In the genomic region with DNA sequence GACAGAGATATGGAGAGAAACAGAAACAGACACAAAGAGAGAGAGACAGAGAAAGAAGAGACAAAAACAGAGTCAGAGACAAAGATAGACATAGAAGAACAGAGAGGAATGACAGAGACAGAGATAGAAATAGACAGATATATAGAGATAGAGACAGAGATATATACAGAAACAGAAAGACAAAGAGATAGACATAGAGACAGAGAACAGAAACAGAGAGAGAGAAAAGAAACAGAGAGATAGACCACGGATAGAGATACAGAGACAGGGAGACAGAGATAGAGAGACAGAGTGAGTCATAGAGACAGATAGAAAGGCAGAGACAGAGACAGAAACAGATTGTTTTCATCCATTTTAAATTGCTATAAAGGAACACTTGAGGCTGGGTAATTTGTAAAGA, we compare ENCODE assay signal across 13 cellular contexts. TPM values are rescaled to one million over a fixed set of nuclear protein-coding genes. Genes with fewer than 3 reads are reported as not detected.
A peak's percentile ranks its signal among the peaks of the same experiment; 100 is the strongest.
DNase-seq lines count a peak whose midpoint lies in the region; ATAC-seq and TF ChIP-seq lines count a peak whose summit lies in the region.
"Had no signal": no experiment of that assay in that cellular context is flagged by ENCODE, and none has a peak within 500 bp of the region (broad histone marks: within the 10 kb centered on the region; RNA-seq: fewer than 3 reads in every experiment).

No MANE protein-coding gene starts in this region.

- DNase-seq in activated naive CD4-positive, alpha-beta T cell treated with anti-CD3 and anti-CD28 coated beads, Interleukin-2, amount 50 U/mL, for 72 hours (ENCODE audit: low spot score in 2 of 2), result no peak
- DNase-seq in activated naive CD4-positive, alpha-beta T cell treated with anti-CD3 and anti-CD28 coated beads, Interleukin-2, amount 50 U/mL, for 16 hours, result no peak
- DNase-seq in adipocyte (ENCODE audit: low read depth) (no peak), suprapubic skin (ENCODE audit: low spot score in 2 of 2) (no peak), cerebellar cortex (ENCODE audit: low spot score) (no peak), OCI-M2 (lab: John Stamatoyannopoulos, UW; ENCODE audit: unreplicated experiment) (no peak)
- no peak for DNase-seq in naive thymus-derived CD4-positive, alpha-beta T cell
- DNase-seq: activated T-cell treated with anti-CD3 and anti-CD28 coated beads, Interleukin-2, amount 50 U/mL, for 72 hours; DND-41; NCI-H2171 treated with DMSO at 0.1 percent for 48 hours had no signal

- no peaks in the 10 kb centered on the region for H3K36me3 ChIP-seq in adipocyte (ENCODE audit: control insufficient read depth, insufficient read depth, low read length, severe bottlenecking)
- no peaks in the 10 kb centered on the region for H3K36me3 ChIP-seq in suprapubic skin
- no peaks in the 10 kb centered on the region for H3K36me3 ChIP-seq in naive thymus-derived CD4-positive, alpha-beta T cell (ENCODE audit: control insufficient read depth in 2 of 3, insufficient read depth in 3 of 3, low read length in 3 of 3)

- no peaks in the 10 kb centered on the region for H3K36me3 Mint-ChIP-seq in activated naive CD4-positive, alpha-beta T cell treated with anti-CD3 and anti-CD28 coated beads, Interleukin-2, amount 50 U/mL, for 72 hours
- no peaks in the 10 kb centered on the region for H3K36me3 Mint-ChIP-seq in naive thymus-derived CD4-positive, alpha-beta T cell
- H3K36me3 Mint-ChIP-seq: type B pancreatic cell had no signal

- H3K27me3 ChIP-seq in adipocyte (replicated peaks; ENCODE audit: control insufficient read depth, insufficient read depth, low read length) (no peaks in the 10 kb centered on the region), suprapubic skin (no peaks in the 10 kb centered on the region)
- no peaks in the 10 kb centered on the region for H3K27me3 ChIP-seq in naive thymus-derived CD4-positive, alpha-beta T cell (ENCODE audit: control insufficient read depth in 2 of 2, insufficient read depth in 2 of 2, low read length in 2 of 2)

- H3K9me3 ChIP-seq in adipocyte (ENCODE audit: control insufficient read depth, low read length) (no peaks in the 10 kb centered on the region), suprapubic skin (no peaks in the 10 kb centered on the region)
- no peaks in the 10 kb centered on the region for H3K9me3 ChIP-seq in naive thymus-derived CD4-positive, alpha-beta T cell (ENCODE audit: control insufficient read depth in 2 of 3, low read length in 3 of 3)

- H3K9me3 Mint-ChIP-seq in activated naive CD4-positive, alpha-beta T cell treated with anti-CD3 and anti-CD28 coated beads, Interleukin-2, amount 50 U/mL, for 72 hours, result no peaks in the 10 kb centered on the region
- no peaks in the 10 kb centered on the region for H3K9me3 Mint-ChIP-seq in naive thymus-derived CD4-positive, alpha-beta T cell
- H3K9me3 Mint-ChIP-seq: activated T-cell treated with anti-CD3 and anti-CD28 coated beads, Interleukin-2, amount 50 U/mL, for 72 hours; type B pancreatic cell had no signal

- CTCF ChIA-PET in naive thymus-derived CD4-positive, alpha-beta T cell (lab: Charles Lee), result no interaction called here

- no peak overlapping the region for H3K4me3 Mint-ChIP-seq in naive thymus-derived CD4-positive, alpha-beta T cell
- H3K4me3 Mint-ChIP-seq: type B pancreatic cell had no signal

- no peak for TF ChIP-seq CTCF in suprapubic skin (IDR thresholded peaks at IDR 0.05)

- peak overlapping the region; percentile 56 for H3K4me3 ChIP-seq in adipocyte (ENCODE audit: low read length)
- H3K4me3 ChIP-seq in suprapubic skin, result no peak overlapping the region
- no peak overlapping the region for H3K4me3 ChIP-seq in naive thymus-derived CD4-positive, alpha-beta T cell (ENCODE audit: low read length)

- TF ChIP-seq POLR2A in suprapubic skin (IDR thresholded peaks at IDR 0.05), result no peak

- H3K4me1 Mint-ChIP-seq in naive thymus-derived CD4-positive, alpha-beta T cell, result peaks cover 0 to 16% (median 0%) of the 10 kb centered on the region in 7 donors

- H3K27ac Mint-ChIP-seq in activated naive CD4-positive, alpha-beta T cell treated with anti-CD3 and anti-CD28 coated beads, Interleukin-2, amount 50 U/mL, for 72 hours, result peak overlapping the region; percentile 12 to 46
- H3K27ac Mint-ChIP-seq in naive thymus-derived CD4-positive, alpha-beta T cell, result no peak overlapping the region
- H3K27ac Mint-ChIP-seq: activated T-cell treated with anti-CD3 and anti-CD28 coated beads, Interleukin-2, amount 50 U/mL, for 72 hours; type B pancreatic cell had no signal

- H3K9ac ChIP-seq in adipocyte (ENCODE audit: low read length), result peak overlapping the region; percentile 48

- TF ChIP-seq EP300 in suprapubic skin (IDR thresholded peaks at IDR 0.05), result no peak

- ATAC-seq in activated naive CD4-positive, alpha-beta T cell treated with anti-CD3 and anti-CD28 coated beads, Interleukin-2, amount 50 U/mL, for 72 hours, result peak in 1 of 2 donors; percentile 44
- ATAC-seq in HG02884 (IDR thresholded peaks at IDR 0.05; ENCODE audit: unreplicated experiment), result peak; percentile 45
- ATAC-seq in naive thymus-derived CD4-positive, alpha-beta T cell, result no peak

- peaks cover 0 to 7% (median 0%) of the 10 kb centered on the region in 5 donors for H3K27me3 Mint-ChIP-seq in naive thymus-derived CD4-positive, alpha-beta T cell

- 83% methylated on average over 1 of the region's 1 CpG for WGBS in suprapubic skin

- peak overlapping the region; percentile 30 for H3K27ac ChIP-seq in suprapubic skin
- H3K27ac ChIP-seq in naive thymus-derived CD4-positive, alpha-beta T cell (ENCODE audit: low read depth, low read length), result no peak overlapping the region

- intact Hi-C loops in naive thymus-derived CD4-positive, alpha-beta T cell (cut with micrococcal nuclease), result no loop called here

- POLR2A ChIA-PET in naive thymus-derived CD4-positive, alpha-beta T cell (lab: Charles Lee), result no interaction called here

- H3K4me1 ChIP-seq in adipocyte (ENCODE audit: control insufficient read depth, insufficient read depth, low read length) (peaks cover 50% of the 10 kb centered on the region), suprapubic skin (peaks cover 25% of the 10 kb centered on the region)
- no peaks in the 10 kb centered on the region for H3K4me1 ChIP-seq in naive thymus-derived CD4-positive, alpha-beta T cell (ENCODE audit: control insufficient read depth in 2 of 2, insufficient read depth in 2 of 2, low read length in 2 of 2)

RNA-seq across cellular contexts. Expression of a gene that starts 12.3 kb away (rescaled TPM):
- total RNA-seq in activated naive CD4-positive, alpha-beta T cell treated with anti-CD3 and anti-CD28 coated beads, Interleukin-2, amount 50 U/mL, for 72 hours, result not detected
- total RNA-seq in suprapubic skin, result 1 to 10 TPM; 2.3 to 4.5 (median 2.9) TPM
- total RNA-seq in naive thymus-derived CD4-positive, alpha-beta T cell, result 100 to 1,000 TPM in 1 of 5 experiments, 10 to 100 TPM in 1, 1 to 10 TPM in 2, not detected in 1; 4.2 to 187 (median 13.8) TPM
- under 1 TPM; 0.26 to 0.53 TPM for polyA plus RNA-seq in naive thymus-derived CD4-positive, alpha-beta T cell
- total RNA-seq: kidney epithelial cell had no signal

RNA-seq across cellular contexts. Expression of a gene that starts 53.1 kb away (rescaled TPM):
- under 1 TPM in 1 of 2 donors, not detected in 1; 0.16 TPM for total RNA-seq in activated naive CD4-positive, alpha-beta T cell treated with anti-CD3 and anti-CD28 coated beads, Interleukin-2, amount 50 U/mL, for 72 hours
- 10 to 100 TPM in 1 of 4 donors, 1 to 10 TPM in 3; 8.3 to 11.5 (median 8.9) TPM for total RNA-seq in suprapubic skin
- 1 to 10 TPM in 4 of 5 experiments, under 1 TPM in 1; 0.22 to 3.9 (median 2.2) TPM for total RNA-seq in naive thymus-derived CD4-positive, alpha-beta T cell
- polyA plus RNA-seq in naive thymus-derived CD4-positive, alpha-beta T cell, result under 1 TPM; 0.22 to 0.35 TPM

Comparison
In these comparisons a context has a peak if more than half of its experiments do, and no peak if none do; other contexts are left out.
1. H3K27ac Mint-ChIP-seq: peak in activated naive CD4-positive, alpha-beta T cell treated with anti-CD3 and anti-CD28 coated beads, Interleukin-2, amount 50 U/mL, for 72 hours (2 of 2); none in naive thymus-derived CD4-positive, alpha-beta T cell (0 of 9).